8 cellular contexts compared by ENCODE assay signal in genomic region chr2:23926750-23927627, GRCh38. TPM values are rescaled to one million over a fixed set of nuclear protein-coding genes. Genes with fewer than 3 reads are reported as not detected.
DNase-seq lines count a peak whose midpoint lies in the region; ATAC-seq and TF ChIP-seq lines count a peak whose summit lies in the region.

Gene ATAD2B, minus strand, starts transcription at chr2:23927123. Its CDS starts 353 bp downstream, at chr2:23926770.

- peaks cover 37% of the 10 kb centered on the region for H4K20me1 ChIP-seq in smooth muscle cell (ENCODE audit: low read depth)

- ATAC-seq in GM18870 (IDR thresholded peaks at IDR 0.05; ENCODE audit: unreplicated experiment) (peak; percentile 44), HG03135 (IDR thresholded peaks at IDR 0.05; ENCODE audit: unreplicated experiment) (peak; percentile 76)

- H3K27me3 ChIP-seq in breast epithelium (no peaks in the 10 kb centered on the region), smooth muscle cell (ENCODE audit: low read depth) (no peaks in the 10 kb centered on the region)

- TF ChIP-seq CTCF in AG04449 (IDR thresholded peaks at IDR 0.05; ENCODE audit: insufficient read depth, low read length, missing control alignments), result peak; percentile 91
- peak; percentile 94 for TF ChIP-seq CTCF in VCaP (conservative IDR thresholded peaks at IDR 0.05)
- peak; percentile 44 to 82 (median 51) for TF ChIP-seq CTCF in breast epithelium (IDR thresholded peaks at IDR 0.05)
- peak; percentile 80 for TF ChIP-seq CTCF in smooth muscle cell (IDR thresholded peaks at IDR 0.05; ENCODE audit: borderline replicate concordance, insufficient read depth, poor library complexity, severe bottlenecking)

- H3F3A ChIP-seq in smooth muscle cell (ENCODE audit: low read depth), result peaks cover 15% of the 10 kb centered on the region

- peak within 1 kb of the TSS; percentile 98 for H3K4me2 ChIP-seq in smooth muscle cell

- POLR2A ChIA-PET in AG04449 (lab: Yijun Ruan, JAX), result interaction anchor here (0.6 to 2.9 kb wide), 19 partner anchors 12 to 618 kb away, joined by 3 to 26 read pairs (median 3); partner anchors contain the start of genes FKBP1B, SF3B6, TP53I3 and UBXN2A

- peak within 1 kb of the TSS; percentile 99 for H2AFZ ChIP-seq in smooth muscle cell (ENCODE audit: low read depth)

- CTCF ChIA-PET in AG04449 (lab: Yijun Ruan, JAX), result interaction anchor here (0.6 to 5.7 kb wide), 40 partner anchors 9 to 240 kb away, joined by 3 to 54 read pairs (median 5); partner anchors contain the start of genes SF3B6, TP53I3, UBXN2A and WDCP

- peak within 1 kb of the TSS; percentile 98 for H3K9ac ChIP-seq in smooth muscle cell (ENCODE audit: low read depth)

- WGBS in smooth muscle cell (ENCODE audit: low lambda C conversion rate), result 2% methylated on average over 77 of the region's 89 CpGs

- intact Hi-C loops in breast epithelium (cut with DNase I; ENCODE audit: low total_unique reads), result no loop called here

- H3K4me1 ChIP-seq in breast epithelium (no peaks in the 10 kb centered on the region), smooth muscle cell (ENCODE audit: low read depth) (peaks cover 22% of the 10 kb centered on the region)

- H3K9me3 ChIP-seq in breast epithelium (no peaks in the 10 kb centered on the region), smooth muscle cell (replicated peaks; ENCODE audit: low read depth) (no peaks in the 10 kb centered on the region)

- H3K36me3 ChIP-seq in breast epithelium, result no peaks in the 10 kb centered on the region
- no peaks in the 10 kb centered on the region for H3K36me3 ChIP-seq in smooth muscle cell (ENCODE audit: low read depth)

- peaks cover 64% of the 10 kb centered on the region for H3K79me2 ChIP-seq in smooth muscle cell (ENCODE audit: low read depth)

- H3K27ac ChIP-seq in VCaP (peak within 1 kb of the TSS; percentile 97), breast epithelium (peak within 1 kb of the TSS; percentile 98 to 99), smooth muscle cell (ENCODE audit: low read depth) (peak within 1 kb of the TSS; percentile 99)

- DNase-seq in AG04449 (ENCODE audit: low read depth, low spot score) (peak; percentile 46), NCI-H2196 (lab: John Stamatoyannopoulos, UW; ENCODE audit: unreplicated experiment) (peak; percentile 97), breast epithelium (ENCODE audit: low spot score in 2 of 2) (peak; percentile 90 to 91), iPS-NIHi11 (ENCODE audit: low spot score) (peak; percentile 98), smooth muscle cell (lab: John Stamatoyannopoulos, UW; ENCODE audit: unreplicated experiment) (peak; percentile 77)

- peak within 1 kb of the TSS; percentile 85 for H3K4me3 ChIP-seq in AG04449 (ENCODE audit: low read depth, low read length)
- peak within 1 kb of the TSS; percentile 86 to 95 (median 91) for H3K4me3 ChIP-seq in breast epithelium
- H3K4me3 ChIP-seq in smooth muscle cell, result peak within 1 kb of the TSS; percentile 96

- peak; percentile 35 for TF ChIP-seq POLR2A in breast epithelium (IDR thresholded peaks at IDR 0.05)

RNA-seq across cellular contexts. Expression of gene ATAD2B, which starts in this region (rescaled TPM):
- total RNA-seq in breast epithelium (10 to 100 TPM; 22.6 to 48.1 (median 34.4) TPM), smooth muscle cell (17.5 and 19.1 TPM in 2 replicates)
- polyA plus RNA-seq in smooth muscle cell, result 6.2 and 8.3 TPM in 2 replicates

Comparison
In these comparisons a context has a peak if more than half of its experiments do, and no peak if none do; other contexts are left out.
1. Peak in every context shown above with its lines: DNase-seq, ATAC-seq, H3K4me3 ChIP-seq and H3K27ac ChIP-seq.
2. DNase-seq: peak in every context shown above with its lines; median percentile 98 in iPS-NIHi11; 97 in NCI-H2196; 90 in breast epithelium; 77 in smooth muscle cell; 46 in AG04449.